ENCODE assay signal across 1 cellular context in the genomic region with DNA sequence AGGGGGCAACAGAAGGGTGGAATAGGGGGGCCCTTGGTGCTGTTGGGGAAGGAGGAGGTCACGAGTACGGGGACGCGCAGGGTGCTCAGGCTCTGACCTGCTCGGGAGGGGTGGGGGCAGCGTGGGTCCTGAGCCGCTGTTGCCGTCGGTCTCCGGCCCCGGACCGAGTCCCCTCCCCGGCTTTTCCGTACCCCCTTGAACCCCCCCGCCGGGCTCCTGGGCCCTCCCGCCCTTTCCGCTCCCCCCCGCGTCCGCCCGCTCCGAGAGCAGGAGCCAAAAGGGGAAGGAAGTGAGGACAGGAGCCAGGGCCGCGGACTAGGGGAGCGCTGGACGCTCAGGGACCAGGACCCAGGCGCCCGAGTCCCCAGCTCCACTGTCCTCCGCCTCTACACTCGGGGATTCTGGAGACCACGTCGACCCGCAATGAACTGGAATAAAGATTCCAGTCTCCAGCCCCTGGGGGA.
TF ChIP-seq lines count a peak whose summit lies in the region.

A gene with protein sequence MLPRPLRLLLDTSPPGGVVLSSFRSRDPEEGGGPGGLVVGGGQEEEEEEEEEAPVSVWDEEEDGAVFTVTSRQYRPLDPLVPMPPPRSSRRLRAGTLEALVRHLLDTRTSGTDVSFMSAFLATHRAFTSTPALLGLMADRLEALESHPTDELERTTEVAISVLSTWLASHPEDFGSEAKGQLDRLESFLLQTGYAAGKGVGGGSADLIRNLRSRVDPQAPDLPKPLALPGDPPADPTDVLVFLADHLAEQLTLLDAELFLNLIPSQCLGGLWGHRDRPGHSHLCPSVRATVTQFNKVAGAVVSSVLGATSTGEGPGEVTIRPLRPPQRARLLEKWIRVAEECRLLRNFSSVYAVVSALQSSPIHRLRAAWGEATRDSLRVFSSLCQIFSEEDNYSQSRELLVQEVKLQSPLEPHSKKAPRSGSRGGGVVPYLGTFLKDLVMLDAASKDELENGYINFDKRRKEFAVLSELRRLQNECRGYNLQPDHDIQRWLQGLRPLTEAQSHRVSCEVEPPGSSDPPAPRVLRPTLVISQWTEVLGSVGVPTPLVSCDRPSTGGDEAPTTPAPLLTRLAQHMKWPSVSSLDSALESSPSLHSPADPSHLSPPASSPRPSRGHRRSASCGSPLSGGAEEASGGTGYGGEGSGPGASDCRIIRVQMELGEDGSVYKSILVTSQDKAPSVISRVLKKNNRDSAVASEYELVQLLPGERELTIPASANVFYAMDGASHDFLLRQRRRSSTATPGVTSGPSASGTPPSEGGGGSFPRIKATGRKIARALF (minus strand): TSS at position 170 of the 464 bp plus-strand sequence. CDS start 332 bp downstream, outside the sequence.

TF ChIP-seq in A549, 52 proteins besides CTCF, POLR2A, EP300 and RAD21 (continued from another document):
- TF ChIP-seq MYC (IDR thresholded peaks at IDR 0.05; ENCODE audit: borderline replicate concordance, low read length) = no peak
- TF ChIP-seq, protein P1, sequence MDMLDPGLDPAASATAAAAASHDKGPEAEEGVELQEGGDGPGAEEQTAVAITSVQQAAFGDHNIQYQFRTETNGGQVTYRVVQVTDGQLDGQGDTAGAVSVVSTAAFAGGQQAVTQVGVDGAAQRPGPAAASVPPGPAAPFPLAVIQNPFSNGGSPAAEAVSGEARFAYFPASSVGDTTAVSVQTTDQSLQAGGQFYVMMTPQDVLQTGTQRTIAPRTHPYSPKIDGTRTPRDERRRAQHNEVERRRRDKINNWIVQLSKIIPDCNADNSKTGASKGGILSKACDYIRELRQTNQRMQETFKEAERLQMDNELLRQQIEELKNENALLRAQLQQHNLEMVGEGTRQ (IDR thresholded peaks at IDR 0.05) = no peak
- TF ChIP-seq JUNB (IDR thresholded peaks at IDR 0.05) = no peak
